Comparison of ENCODE assay signal across 1 cellular context in the genomic region with DNA sequence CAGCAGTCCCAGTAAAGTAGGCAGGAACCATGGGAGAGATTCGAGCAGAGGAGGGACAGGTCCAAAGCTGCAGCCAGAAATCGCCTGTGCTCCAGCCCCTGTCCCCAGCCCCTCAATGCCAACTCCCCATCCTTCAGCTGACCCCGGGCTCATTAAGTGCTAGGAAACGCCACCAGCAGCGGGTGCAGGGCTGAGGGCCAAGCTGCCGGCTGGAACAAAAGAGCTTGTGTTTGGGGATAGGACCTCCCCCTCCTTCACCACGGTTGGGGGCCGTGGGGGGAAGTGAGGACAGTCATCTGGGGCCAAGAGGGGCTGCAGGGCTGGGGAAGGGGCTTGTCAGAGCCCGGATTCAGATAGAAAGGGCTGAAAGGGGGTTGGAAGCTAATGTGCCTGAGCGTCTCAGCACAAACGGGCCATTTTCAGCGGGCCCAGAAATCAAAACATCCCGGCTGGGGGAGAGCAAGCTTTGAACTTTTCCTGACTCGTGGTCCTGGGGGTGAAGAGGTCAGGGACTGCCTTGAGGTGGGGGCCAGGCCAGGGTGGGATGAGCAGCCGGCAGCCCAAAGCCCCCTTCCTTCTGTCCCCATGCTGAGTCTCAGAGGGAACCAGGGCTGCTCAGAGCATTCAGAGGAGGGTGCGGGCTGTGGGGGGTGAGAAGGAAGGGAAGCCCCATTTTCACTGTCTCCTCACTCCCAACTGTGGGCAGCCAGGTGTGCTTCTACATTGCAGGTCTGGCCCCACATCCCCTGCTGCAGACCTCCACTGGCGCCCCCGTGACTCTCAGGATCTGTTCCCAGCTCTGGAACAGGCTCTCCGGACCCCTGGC.
A peak's percentile ranks its signal among the peaks of the same experiment; 100 is the strongest.
TF ChIP-seq lines count a peak whose summit lies in the region.

No MANE protein-coding gene starts in this region.

TF ChIP-seq in HepG2, 621 proteins besides CTCF, POLR2A, EP300 and RAD21 (continued from another document and continues in another):
- TF ChIP-seq, protein P1, sequence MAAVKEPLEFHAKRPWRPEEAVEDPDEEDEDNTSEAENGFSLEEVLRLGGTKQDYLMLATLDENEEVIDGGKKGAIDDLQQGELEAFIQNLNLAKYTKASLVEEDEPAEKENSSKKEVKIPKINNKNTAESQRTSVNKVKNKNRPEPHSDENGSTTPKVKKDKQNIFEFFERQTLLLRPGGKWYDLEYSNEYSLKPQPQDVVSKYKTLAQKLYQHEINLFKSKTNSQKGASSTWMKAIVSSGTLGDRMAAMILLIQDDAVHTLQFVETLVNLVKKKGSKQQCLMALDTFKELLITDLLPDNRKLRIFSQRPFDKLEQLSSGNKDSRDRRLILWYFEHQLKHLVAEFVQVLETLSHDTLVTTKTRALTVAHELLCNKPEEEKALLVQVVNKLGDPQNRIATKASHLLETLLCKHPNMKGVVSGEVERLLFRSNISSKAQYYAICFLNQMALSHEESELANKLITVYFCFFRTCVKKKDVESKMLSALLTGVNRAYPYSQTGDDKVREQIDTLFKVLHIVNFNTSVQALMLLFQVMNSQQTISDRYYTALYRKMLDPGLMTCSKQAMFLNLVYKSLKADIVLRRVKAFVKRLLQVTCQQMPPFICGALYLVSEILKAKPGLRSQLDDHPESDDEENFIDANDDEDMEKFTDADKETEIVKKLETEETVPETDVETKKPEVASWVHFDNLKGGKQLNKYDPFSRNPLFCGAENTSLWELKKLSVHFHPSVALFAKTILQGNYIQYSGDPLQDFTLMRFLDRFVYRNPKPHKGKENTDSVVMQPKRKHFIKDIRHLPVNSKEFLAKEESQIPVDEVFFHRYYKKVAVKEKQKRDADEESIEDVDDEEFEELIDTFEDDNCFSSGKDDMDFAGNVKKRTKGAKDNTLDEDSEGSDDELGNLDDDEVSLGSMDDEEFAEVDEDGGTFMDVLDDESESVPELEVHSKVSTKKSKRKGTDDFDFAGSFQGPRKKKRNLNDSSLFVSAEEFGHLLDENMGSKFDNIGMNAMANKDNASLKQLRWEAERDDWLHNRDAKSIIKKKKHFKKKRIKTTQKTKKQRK (IDR thresholded peaks at IDR 0.05; ENCODE audit: low read length): no peak
- TF ChIP-seq SRSF1 (optimal IDR thresholded peaks at IDR 0.05; ENCODE audit: low read depth, low read length) (no peak), JUN (CRISPR knock-in tag; IDR thresholded peaks at IDR 0.05) (no peak), ZNF550 (CRISPR knock-in tag; IDR thresholded peaks at IDR 0.05; ENCODE audit: borderline replicate concordance) (no peak), PAWR (CRISPR knock-in tag; IDR thresholded peaks at IDR 0.05; ENCODE audit: borderline replicate concordance) (no peak), TAF1 (CRISPR knock-in tag; IDR thresholded peaks at IDR 0.05) (no peak), MIER3 (CRISPR knock-in tag; IDR thresholded peaks at IDR 0.05; ENCODE audit: borderline replicate concordance) (no peak), ZNF563 (CRISPR knock-in tag; IDR thresholded peaks at IDR 0.05) (no peak), TBP (CRISPR knock-in tag; IDR thresholded peaks at IDR 0.05) (no peak), ZNF24 (IDR thresholded peaks at IDR 0.05) (no peak), MAF1 (CRISPR knock-in tag; IDR thresholded peaks at IDR 0.05; ENCODE audit: borderline replicate concordance) (no peak), FLYWCH1 (CRISPR knock-in tag; IDR thresholded peaks at IDR 0.05) (no peak), ZNF431 (CRISPR knock-in tag; IDR thresholded peaks at IDR 0.05; ENCODE audit: borderline replicate concordance, low read depth) (no peak), ESRRA (CRISPR knock-in tag; IDR thresholded peaks at IDR 0.05; ENCODE audit: low read depth) (no peak), KDM5A (IDR thresholded peaks at IDR 0.05; ENCODE audit: borderline replicate concordance, low read length) (no peak), HMGA1 (CRISPR knock-in tag; conservative IDR thresholded peaks at IDR 0.05) (no peak), NFE2L1 (CRISPR knock-in tag; IDR thresholded peaks at IDR 0.05; ENCODE audit: borderline replicate concordance) (no peak), ZNF17 (CRISPR knock-in tag; IDR thresholded peaks at IDR 0.05) (no peak), WIZ (CRISPR knock-in tag; IDR thresholded peaks at IDR 0.05) (no peak), SRF (IDR thresholded peaks at IDR 0.05; ENCODE audit: low read depth, low read length) (no peak), NR2F6 (IDR thresholded peaks at IDR 0.05) (peak; percentile 58), NR2F6 (CRISPR knock-in tag; IDR thresholded peaks at IDR 0.05) (peak; percentile 45), KLF16 (CRISPR knock-in tag; IDR thresholded peaks at IDR 0.05) (no peak)
- TF ChIP-seq, protein P2, sequence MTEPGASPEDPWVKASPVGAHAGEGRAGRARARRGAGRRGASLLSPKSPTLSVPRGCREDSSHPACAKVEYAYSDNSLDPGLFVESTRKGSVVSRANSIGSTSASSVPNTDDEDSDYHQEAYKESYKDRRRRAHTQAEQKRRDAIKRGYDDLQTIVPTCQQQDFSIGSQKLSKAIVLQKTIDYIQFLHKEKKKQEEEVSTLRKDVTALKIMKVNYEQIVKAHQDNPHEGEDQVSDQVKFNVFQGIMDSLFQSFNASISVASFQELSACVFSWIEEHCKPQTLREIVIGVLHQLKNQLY (CRISPR knock-in tag; IDR thresholded peaks at IDR 0.05): no peak
- TF ChIP-seq, protein P3, sequence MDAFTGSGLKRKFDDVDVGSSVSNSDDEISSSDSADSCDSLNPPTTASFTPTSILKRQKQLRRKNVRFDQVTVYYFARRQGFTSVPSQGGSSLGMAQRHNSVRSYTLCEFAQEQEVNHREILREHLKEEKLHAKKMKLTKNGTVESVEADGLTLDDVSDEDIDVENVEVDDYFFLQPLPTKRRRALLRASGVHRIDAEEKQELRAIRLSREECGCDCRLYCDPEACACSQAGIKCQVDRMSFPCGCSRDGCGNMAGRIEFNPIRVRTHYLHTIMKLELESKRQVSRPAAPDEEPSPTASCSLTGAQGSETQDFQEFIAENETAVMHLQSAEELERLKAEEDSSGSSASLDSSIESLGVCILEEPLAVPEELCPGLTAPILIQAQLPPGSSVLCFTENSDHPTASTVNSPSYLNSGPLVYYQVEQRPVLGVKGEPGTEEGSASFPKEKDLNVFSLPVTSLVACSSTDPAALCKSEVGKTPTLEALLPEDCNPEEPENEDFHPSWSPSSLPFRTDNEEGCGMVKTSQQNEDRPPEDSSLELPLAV (CRISPR knock-in tag; conservative IDR thresholded peaks at IDR 0.05; ENCODE audit: low read depth): no peak
- TF ChIP-seq, protein P4, sequence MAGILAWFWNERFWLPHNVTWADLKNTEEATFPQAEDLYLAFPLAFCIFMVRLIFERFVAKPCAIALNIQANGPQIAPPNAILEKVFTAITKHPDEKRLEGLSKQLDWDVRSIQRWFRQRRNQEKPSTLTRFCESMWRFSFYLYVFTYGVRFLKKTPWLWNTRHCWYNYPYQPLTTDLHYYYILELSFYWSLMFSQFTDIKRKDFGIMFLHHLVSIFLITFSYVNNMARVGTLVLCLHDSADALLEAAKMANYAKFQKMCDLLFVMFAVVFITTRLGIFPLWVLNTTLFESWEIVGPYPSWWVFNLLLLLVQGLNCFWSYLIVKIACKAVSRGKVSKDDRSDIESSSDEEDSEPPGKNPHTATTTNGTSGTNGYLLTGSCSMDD (CRISPR knock-in tag; IDR thresholded peaks at IDR 0.05): no peak
- TF ChIP-seq, protein P5, sequence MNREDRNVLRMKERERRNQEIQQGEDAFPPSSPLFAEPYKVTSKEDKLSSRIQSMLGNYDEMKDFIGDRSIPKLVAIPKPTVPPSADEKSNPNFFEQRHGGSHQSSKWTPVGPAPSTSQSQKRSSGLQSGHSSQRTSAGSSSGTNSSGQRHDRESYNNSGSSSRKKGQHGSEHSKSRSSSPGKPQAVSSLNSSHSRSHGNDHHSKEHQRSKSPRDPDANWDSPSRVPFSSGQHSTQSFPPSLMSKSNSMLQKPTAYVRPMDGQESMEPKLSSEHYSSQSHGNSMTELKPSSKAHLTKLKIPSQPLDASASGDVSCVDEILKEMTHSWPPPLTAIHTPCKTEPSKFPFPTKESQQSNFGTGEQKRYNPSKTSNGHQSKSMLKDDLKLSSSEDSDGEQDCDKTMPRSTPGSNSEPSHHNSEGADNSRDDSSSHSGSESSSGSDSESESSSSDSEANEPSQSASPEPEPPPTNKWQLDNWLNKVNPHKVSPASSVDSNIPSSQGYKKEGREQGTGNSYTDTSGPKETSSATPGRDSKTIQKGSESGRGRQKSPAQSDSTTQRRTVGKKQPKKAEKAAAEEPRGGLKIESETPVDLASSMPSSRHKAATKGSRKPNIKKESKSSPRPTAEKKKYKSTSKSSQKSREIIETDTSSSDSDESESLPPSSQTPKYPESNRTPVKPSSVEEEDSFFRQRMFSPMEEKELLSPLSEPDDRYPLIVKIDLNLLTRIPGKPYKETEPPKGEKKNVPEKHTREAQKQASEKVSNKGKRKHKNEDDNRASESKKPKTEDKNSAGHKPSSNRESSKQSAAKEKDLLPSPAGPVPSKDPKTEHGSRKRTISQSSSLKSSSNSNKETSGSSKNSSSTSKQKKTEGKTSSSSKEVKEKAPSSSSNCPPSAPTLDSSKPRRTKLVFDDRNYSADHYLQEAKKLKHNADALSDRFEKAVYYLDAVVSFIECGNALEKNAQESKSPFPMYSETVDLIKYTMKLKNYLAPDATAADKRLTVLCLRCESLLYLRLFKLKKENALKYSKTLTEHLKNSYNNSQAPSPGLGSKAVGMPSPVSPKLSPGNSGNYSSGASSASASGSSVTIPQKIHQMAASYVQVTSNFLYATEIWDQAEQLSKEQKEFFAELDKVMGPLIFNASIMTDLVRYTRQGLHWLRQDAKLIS (CRISPR knock-in tag; IDR thresholded peaks at IDR 0.05): no peak
- TF ChIP-seq, protein P6, sequence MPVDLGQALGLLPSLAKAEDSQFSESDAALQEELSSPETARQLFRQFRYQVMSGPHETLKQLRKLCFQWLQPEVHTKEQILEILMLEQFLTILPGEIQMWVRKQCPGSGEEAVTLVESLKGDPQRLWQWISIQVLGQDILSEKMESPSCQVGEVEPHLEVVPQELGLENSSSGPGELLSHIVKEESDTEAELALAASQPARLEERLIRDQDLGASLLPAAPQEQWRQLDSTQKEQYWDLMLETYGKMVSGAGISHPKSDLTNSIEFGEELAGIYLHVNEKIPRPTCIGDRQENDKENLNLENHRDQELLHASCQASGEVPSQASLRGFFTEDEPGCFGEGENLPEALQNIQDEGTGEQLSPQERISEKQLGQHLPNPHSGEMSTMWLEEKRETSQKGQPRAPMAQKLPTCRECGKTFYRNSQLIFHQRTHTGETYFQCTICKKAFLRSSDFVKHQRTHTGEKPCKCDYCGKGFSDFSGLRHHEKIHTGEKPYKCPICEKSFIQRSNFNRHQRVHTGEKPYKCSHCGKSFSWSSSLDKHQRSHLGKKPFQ (CRISPR knock-in tag; IDR thresholded peaks at IDR 0.05; ENCODE audit: insufficient replicate concordance): no peak
- TF ChIP-seq, protein P7, sequence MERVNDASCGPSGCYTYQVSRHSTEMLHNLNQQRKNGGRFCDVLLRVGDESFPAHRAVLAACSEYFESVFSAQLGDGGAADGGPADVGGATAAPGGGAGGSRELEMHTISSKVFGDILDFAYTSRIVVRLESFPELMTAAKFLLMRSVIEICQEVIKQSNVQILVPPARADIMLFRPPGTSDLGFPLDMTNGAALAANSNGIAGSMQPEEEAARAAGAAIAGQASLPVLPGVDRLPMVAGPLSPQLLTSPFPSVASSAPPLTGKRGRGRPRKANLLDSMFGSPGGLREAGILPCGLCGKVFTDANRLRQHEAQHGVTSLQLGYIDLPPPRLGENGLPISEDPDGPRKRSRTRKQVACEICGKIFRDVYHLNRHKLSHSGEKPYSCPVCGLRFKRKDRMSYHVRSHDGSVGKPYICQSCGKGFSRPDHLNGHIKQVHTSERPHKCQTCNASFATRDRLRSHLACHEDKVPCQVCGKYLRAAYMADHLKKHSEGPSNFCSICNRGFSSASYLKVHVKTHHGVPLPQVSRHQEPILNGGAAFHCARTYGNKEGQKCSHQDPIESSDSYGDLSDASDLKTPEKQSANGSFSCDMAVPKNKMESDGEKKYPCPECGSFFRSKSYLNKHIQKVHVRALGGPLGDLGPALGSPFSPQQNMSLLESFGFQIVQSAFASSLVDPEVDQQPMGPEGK (CRISPR knock-in tag; IDR thresholded peaks at IDR 0.05): peak; percentile 79
- TF ChIP-seq, protein P8, sequence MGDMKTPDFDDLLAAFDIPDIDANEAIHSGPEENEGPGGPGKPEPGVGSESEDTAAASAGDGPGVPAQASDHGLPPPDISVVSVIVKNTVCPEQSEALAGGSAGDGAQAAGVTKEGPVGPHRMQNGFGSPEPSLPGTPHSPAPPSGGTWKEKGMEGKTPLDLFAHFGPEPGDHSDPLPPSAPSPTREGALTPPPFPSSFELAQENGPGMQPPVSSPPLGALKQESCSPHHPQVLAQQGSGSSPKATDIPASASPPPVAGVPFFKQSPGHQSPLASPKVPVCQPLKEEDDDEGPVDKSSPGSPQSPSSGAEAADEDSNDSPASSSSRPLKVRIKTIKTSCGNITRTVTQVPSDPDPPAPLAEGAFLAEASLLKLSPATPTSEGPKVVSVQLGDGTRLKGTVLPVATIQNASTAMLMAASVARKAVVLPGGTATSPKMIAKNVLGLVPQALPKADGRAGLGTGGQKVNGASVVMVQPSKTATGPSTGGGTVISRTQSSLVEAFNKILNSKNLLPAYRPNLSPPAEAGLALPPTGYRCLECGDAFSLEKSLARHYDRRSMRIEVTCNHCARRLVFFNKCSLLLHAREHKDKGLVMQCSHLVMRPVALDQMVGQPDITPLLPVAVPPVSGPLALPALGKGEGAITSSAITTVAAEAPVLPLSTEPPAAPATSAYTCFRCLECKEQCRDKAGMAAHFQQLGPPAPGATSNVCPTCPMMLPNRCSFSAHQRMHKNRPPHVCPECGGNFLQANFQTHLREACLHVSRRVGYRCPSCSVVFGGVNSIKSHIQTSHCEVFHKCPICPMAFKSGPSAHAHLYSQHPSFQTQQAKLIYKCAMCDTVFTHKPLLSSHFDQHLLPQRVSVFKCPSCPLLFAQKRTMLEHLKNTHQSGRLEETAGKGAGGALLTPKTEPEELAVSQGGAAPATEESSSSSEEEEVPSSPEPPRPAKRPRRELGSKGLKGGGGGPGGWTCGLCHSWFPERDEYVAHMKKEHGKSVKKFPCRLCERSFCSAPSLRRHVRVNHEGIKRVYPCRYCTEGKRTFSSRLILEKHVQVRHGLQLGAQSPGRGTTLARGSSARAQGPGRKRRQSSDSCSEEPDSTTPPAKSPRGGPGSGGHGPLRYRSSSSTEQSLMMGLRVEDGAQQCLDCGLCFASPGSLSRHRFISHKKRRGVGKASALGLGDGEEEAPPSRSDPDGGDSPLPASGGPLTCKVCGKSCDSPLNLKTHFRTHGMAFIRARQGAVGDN (CRISPR knock-in tag; IDR thresholded peaks at IDR 0.05): peak; percentile 13; the same call in 1 of the 2 replicates
- TF ChIP-seq, protein P9, sequence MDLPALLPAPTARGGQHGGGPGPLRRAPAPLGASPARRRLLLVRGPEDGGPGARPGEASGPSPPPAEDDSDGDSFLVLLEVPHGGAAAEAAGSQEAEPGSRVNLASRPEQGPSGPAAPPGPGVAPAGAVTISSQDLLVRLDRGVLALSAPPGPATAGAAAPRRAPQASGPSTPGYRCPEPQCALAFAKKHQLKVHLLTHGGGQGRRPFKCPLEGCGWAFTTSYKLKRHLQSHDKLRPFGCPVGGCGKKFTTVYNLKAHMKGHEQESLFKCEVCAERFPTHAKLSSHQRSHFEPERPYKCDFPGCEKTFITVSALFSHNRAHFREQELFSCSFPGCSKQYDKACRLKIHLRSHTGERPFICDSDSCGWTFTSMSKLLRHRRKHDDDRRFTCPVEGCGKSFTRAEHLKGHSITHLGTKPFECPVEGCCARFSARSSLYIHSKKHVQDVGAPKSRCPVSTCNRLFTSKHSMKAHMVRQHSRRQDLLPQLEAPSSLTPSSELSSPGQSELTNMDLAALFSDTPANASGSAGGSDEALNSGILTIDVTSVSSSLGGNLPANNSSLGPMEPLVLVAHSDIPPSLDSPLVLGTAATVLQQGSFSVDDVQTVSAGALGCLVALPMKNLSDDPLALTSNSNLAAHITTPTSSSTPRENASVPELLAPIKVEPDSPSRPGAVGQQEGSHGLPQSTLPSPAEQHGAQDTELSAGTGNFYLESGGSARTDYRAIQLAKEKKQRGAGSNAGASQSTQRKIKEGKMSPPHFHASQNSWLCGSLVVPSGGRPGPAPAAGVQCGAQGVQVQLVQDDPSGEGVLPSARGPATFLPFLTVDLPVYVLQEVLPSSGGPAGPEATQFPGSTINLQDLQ (CRISPR knock-in tag; IDR thresholded peaks at IDR 0.05): no peak
